Comparison of ENCODE assay signal across 8 cellular contexts in genomic region chr11:111540921-111541208, GRCh38. TPM values are rescaled to one million over a fixed set of nuclear protein-coding genes. Genes with fewer than 3 reads are reported as not detected.
A peak's percentile ranks its signal among the peaks of the same experiment; 100 is the strongest.
DNase-seq lines count a peak whose midpoint lies in the region; ATAC-seq and TF ChIP-seq lines count a peak whose summit lies in the region.

No MANE protein-coding gene starts in this region.

- 0% methylated on average over 11 of the region's 22 CpGs for WGBS in SK-N-SH (ENCODE audit: low lambda C conversion rate)

- peaks cover 0 to 3% (median 0%) of the 10 kb centered on the region in 8 donors for H3K9me3 Mint-ChIP-seq in CD4-positive, alpha-beta memory T cell
- peaks cover 2% of the 10 kb centered on the region for H3K9me3 Mint-ChIP-seq in glutamatergic neuron (ENCODE audit: unreplicated experiment)
- H3K9me3 Mint-ChIP-seq in osteocyte (ENCODE audit: unreplicated experiment), result no peaks in the 10 kb centered on the region

- H3K27ac ChIP-seq in CD4-positive, alpha-beta memory T cell (ENCODE audit: low read depth, low read length), result no peak overlapping the region
- peak overlapping the region; percentile 81 to 95 for H3K27ac ChIP-seq in SK-N-SH (ENCODE audit: low read depth in 2 of 2, low read length in 1 of 2)

- H2AFZ ChIP-seq in SK-N-SH (ENCODE audit: low read depth), result 0 out of 2 replicates have a peak overlapping the region, but pooled peaks have one; percentile 7

- POLR2A ChIA-PET in CD4-positive, alpha-beta memory T cell (lab: Charles Lee; ENCODE audit: partially characterized antibody), result no interaction called here
- POLR2A ChIA-PET in SK-N-SH (lab: Yijun Ruan, JAX), result no interaction called here

- no peaks in the 10 kb centered on the region for H3K36me3 ChIP-seq in CD4-positive, alpha-beta memory T cell (ENCODE audit: insufficient read depth, low read length)
- H3K36me3 ChIP-seq in SK-N-SH (replicated peaks in 1 of 2; ENCODE audit: control insufficient read depth in 1 of 2, insufficient read depth in 2 of 2, low read length in 1 of 2), result peaks cover 30 to 41% of the 10 kb centered on the region in 2 experiments

- H3K4me1 Mint-ChIP-seq in CD4-positive, alpha-beta memory T cell, result peaks cover 5 to 18% (median 10%) of the 10 kb centered on the region in 4 donors
- H3K4me1 Mint-ChIP-seq in glutamatergic neuron (ENCODE audit: low read depth, unreplicated experiment) (peaks cover 19% of the 10 kb centered on the region), osteocyte (ENCODE audit: unreplicated experiment) (peaks cover 14% of the 10 kb centered on the region)

- CTCF ChIA-PET in CD4-positive, alpha-beta memory T cell (lab: Charles Lee; ENCODE audit: partially characterized antibody), result no interaction called here
- CTCF ChIA-PET in SK-N-SH (lab: Yijun Ruan, JAX), result interaction anchor here (1.0 to 2.1 kb wide), 3 partner anchors 19 to 291 kb away, joined by 3 to 6 read pairs (median 3); no protein-coding TSS in a partner anchor

- no peak for TF ChIP-seq EP300 in SK-N-SH (IDR thresholded peaks at IDR 0.05; ENCODE audit: borderline replicate concordance in 1 of 2, low read depth in 1 of 2, low read length in 1 of 2)

- H3K79me2 ChIP-seq in SK-N-SH (ENCODE audit: insufficient read depth), result peaks cover 67% of the 10 kb centered on the region

- peaks cover 11% of the 10 kb centered on the region for H3F3A ChIP-seq in SK-N-SH (replicated peaks; ENCODE audit: insufficient read depth)

- H3K36me3 Mint-ChIP-seq in CD4-positive, alpha-beta memory T cell, result no peaks in the 10 kb centered on the region
- H3K36me3 Mint-ChIP-seq in glutamatergic neuron (ENCODE audit: unreplicated experiment) (no peaks in the 10 kb centered on the region), osteocyte (ENCODE audit: unreplicated experiment) (no peaks in the 10 kb centered on the region)

- H3K27ac Mint-ChIP-seq in CD4-positive, alpha-beta memory T cell, result no peak overlapping the region
- H3K27ac Mint-ChIP-seq in glutamatergic neuron (ENCODE audit: unreplicated experiment) (no peak overlapping the region), osteocyte (ENCODE audit: unreplicated experiment) (peak overlapping the region; percentile 10)

- H3K4me3 ChIP-seq in CD4-positive, alpha-beta memory T cell (ENCODE audit: low read length in 2 of 2), result peak overlapping the region in 1 of 2 donors; percentile 18
- peak overlapping the region; percentile 80 to 82 for H3K4me3 ChIP-seq in SK-N-SH (ENCODE audit: low read depth in 2 of 2, low read length in 1 of 2)

- intact Hi-C loops in CD4-positive, alpha-beta memory T cell (cut with micrococcal nuclease), result no loop called here

- H3K9ac ChIP-seq in SK-N-SH, result peak overlapping the region; percentile 98

- H4K20me1 ChIP-seq in SK-N-SH (ENCODE audit: insufficient read depth), result peaks cover 12% of the 10 kb centered on the region

- TF ChIP-seq RAD21 in SK-N-SH (IDR thresholded peaks at IDR 0.05; ENCODE audit: low read length), result no peak

- H3K9me2 ChIP-seq in SK-N-SH, result no peaks in the 10 kb centered on the region

- no peak for ATAC-seq in GM19395 (IDR thresholded peaks at IDR 0.05; ENCODE audit: unreplicated experiment)
- ATAC-seq in GM18502 (IDR thresholded peaks at IDR 0.05; ENCODE audit: poor library complexity, unreplicated experiment), result no peak

- TF ChIP-seq CTCF in SK-N-SH (IDR thresholded peaks at IDR 0.05), result no peak
- no peak for TF ChIP-seq CTCF in glutamatergic neuron (IDR thresholded peaks at IDR 0.05; ENCODE audit: partially characterized antibody, unreplicated experiment)
- no peak for TF ChIP-seq CTCF in osteocyte (IDR thresholded peaks at IDR 0.05)

- DNase-seq in CD4-positive, alpha-beta memory T cell, result no peak
- no peak for DNase-seq in SK-N-SH
- no peak for DNase-seq in glutamatergic neuron
- no peak for DNase-seq in osteocyte (ENCODE audit: extremely low spot score, unreplicated experiment)
- DNase-seq in NCI-H1417 treated with DMSO at 0.1 percent for 48 hours (lab: John Stamatoyannopoulos, UW), result no peak
- no peak for DNase-seq in COR-L47 (lab: John Stamatoyannopoulos, UW)

- H3K4me2 ChIP-seq in SK-N-SH, result peak overlapping the region; percentile 94

- H3K4me3 Mint-ChIP-seq in CD4-positive, alpha-beta memory T cell, result peak overlapping the region in 5 of 8 donors; percentile 4 to 75 (median 11)
- H3K4me3 Mint-ChIP-seq in glutamatergic neuron (ENCODE audit: unreplicated experiment), result peak overlapping the region; percentile 51
- peak overlapping the region; percentile 84 for H3K4me3 Mint-ChIP-seq in osteocyte (ENCODE audit: unreplicated experiment)

- H3K27me3 ChIP-seq in CD4-positive, alpha-beta memory T cell (ENCODE audit: insufficient read depth, low read length), result peaks cover 34% of the 10 kb centered on the region
- no peaks in the 10 kb centered on the region for H3K27me3 ChIP-seq in SK-N-SH (ENCODE audit: insufficient read depth)

- no peaks in the 10 kb centered on the region for H3K9me3 ChIP-seq in CD4-positive, alpha-beta memory T cell (ENCODE audit: control insufficient read depth in 1 of 2, low read length in 2 of 2)
- H3K9me3 ChIP-seq in SK-N-SH, result no peaks in the 10 kb centered on the region

- peaks cover 21% of the 10 kb centered on the region for H3K4me1 ChIP-seq in CD4-positive, alpha-beta memory T cell (ENCODE audit: insufficient read depth, low read length)
- peaks cover 12 to 34% of the 10 kb centered on the region in 2 experiments; a peak in 3 of 4 replicates for H3K4me1 ChIP-seq in SK-N-SH (ENCODE audit: control insufficient read depth in 1 of 2, insufficient read depth in 2 of 2, low read depth in 1 of 2, low read length in 1 of 2)

- peaks cover 54 to 67% of the 10 kb centered on the region in 2 donors for H3K27me3 Mint-ChIP-seq in CD4-positive, alpha-beta memory T cell
- H3K27me3 Mint-ChIP-seq in glutamatergic neuron (ENCODE audit: unreplicated experiment), result peaks cover 3% of the 10 kb centered on the region
- no peaks in the 10 kb centered on the region for H3K27me3 Mint-ChIP-seq in osteocyte (ENCODE audit: unreplicated experiment)

TF ChIP-seq in SK-N-SH, 30 proteins besides CTCF, POLR2A, EP300 and RAD21:
- no peak for TF ChIP-seq FOXM1 (IDR thresholded peaks at IDR 0.05; ENCODE audit: low read depth)
- no peak for TF ChIP-seq TEAD4 (IDR thresholded peaks at IDR 0.05; ENCODE audit: borderline replicate concordance, insufficient read depth)
- no peak for TF ChIP-seq EZH2phosphoT487 (IDR thresholded peaks at IDR 0.05; ENCODE audit: borderline replicate concordance, low read depth)

RNA-seq across cellular contexts. Expression of gene LAYN, which starts 0.3 kb away (rescaled TPM):
- total RNA-seq in CD4-positive, alpha-beta memory T cell, result not detected
- polyA plus RNA-seq in CD4-positive, alpha-beta memory T cell, result not detected
- polyA plus RNA-seq in SK-N-SH (2012; rRNA removed), result 366 and 437 TPM in 2 replicates
- 389 and 422 TPM in 2 replicates for polyA plus RNA-seq in SK-N-SH (2012; cell fraction: cytosol; rRNA removed)
- polyA plus RNA-seq in SK-N-SH (2012; cell fraction: nucleus; rRNA removed), result 219 and 356 TPM in 2 replicates
- 0.98 TPM for total RNA-seq in glutamatergic neuron (ENCODE audit: unreplicated experiment)
- 12.8 and 13.0 TPM in 2 replicates for total RNA-seq in osteocyte

RNA-seq across cellular contexts. Expression of gene HOATZ, which starts 26.3 kb away (rescaled TPM):
- not detected for total RNA-seq in CD4-positive, alpha-beta memory T cell
- polyA plus RNA-seq in CD4-positive, alpha-beta memory T cell, result not detected
- 4.4 and 4.9 TPM in 2 replicates for polyA plus RNA-seq in SK-N-SH (2012; rRNA removed)
- polyA plus RNA-seq in SK-N-SH (2012; cell fraction: cytosol; rRNA removed), result 5.8 and 6.8 TPM in 2 replicates
- 2.7 and 3.8 TPM in 2 replicates for polyA plus RNA-seq in SK-N-SH (2012; cell fraction: nucleus; rRNA removed)
- not detected for total RNA-seq in glutamatergic neuron (ENCODE audit: unreplicated experiment)
- not detected in 2 replicates for total RNA-seq in osteocyte

RNA-seq across cellular contexts. Expression of gene BTG4, which starts 28.7 kb away (rescaled TPM):
- not detected for total RNA-seq in CD4-positive, alpha-beta memory T cell
- polyA plus RNA-seq in CD4-positive, alpha-beta memory T cell, result not detected
- polyA plus RNA-seq in SK-N-SH (2012; rRNA removed), result 0.26 and 0.34 TPM in 2 replicates
- 0.18 and 0.26 TPM in 2 replicates for polyA plus RNA-seq in SK-N-SH (2012; cell fraction: cytosol; rRNA removed)
- 0.34 and 0.45 TPM in 2 replicates for polyA plus RNA-seq in SK-N-SH (2012; cell fraction: nucleus; rRNA removed)
- not detected for total RNA-seq in glutamatergic neuron (ENCODE audit: unreplicated experiment)
- total RNA-seq in osteocyte, result not detected in 2 replicates

Comparison
In these comparisons a context has a peak if more than half of its experiments do, and no peak if none do; other contexts are left out.
1. H3K4me3 Mint-ChIP-seq: peak in every context shown above with its lines; median percentile 84 in osteocyte; 51 in glutamatergic neuron; 11 in CD4-positive, alpha-beta memory T cell.